In genomic region chr3:194936091-194936490, GRCh38 we compare ENCODE assay signal across 22 cellular contexts.
DNase-seq lines count a peak whose midpoint lies in the region; ATAC-seq, FAIRE-seq and TF ChIP-seq lines count a peak whose summit lies in the region.
"Had no signal": no experiment of that assay in that cellular context is flagged by ENCODE, and none has a peak within 500 bp of the region (broad histone marks: within the 10 kb centered on the region; RNA-seq: fewer than 3 reads in every experiment).

No MANE protein-coding gene starts in this region.

- no peak overlapping the region for H3K9ac ChIP-seq in colonic mucosa (ENCODE audit: low read depth in 2 of 2, low read length in 2 of 2)
- H3K9ac ChIP-seq: BLaER1 treated with 17β-estradiol and CSF1 and Interleukin-3, amounts not matched to agents 10 nM and 100 nM had no signal

- H3K36me3 ChIP-seq in colonic mucosa: no peaks in the 10 kb centered on the region
- H3K36me3 ChIP-seq: BLaER1 treated with 17β-estradiol and CSF1 and Interleukin-3, amounts not matched to agents 10 nM and 100 nM had no signal

- H3K9me3 ChIP-seq in colonic mucosa: no peaks in the 10 kb centered on the region
- H3K9me3 ChIP-seq: Caco-2 had no signal

- no peaks in the 10 kb centered on the region for H3K27me3 ChIP-seq in colonic mucosa
- H3K27me3 ChIP-seq: BLaER1 treated with 17β-estradiol and CSF1 and Interleukin-3, amounts not matched to agents 10 nM and 100 nM had no signal

- no peak for FAIRE-seq in RCC 7860 (lab: Jason Lieb, UNC)
- FAIRE-seq: A204.1, D721Med, G401.6, GM12891, GM19239 had no signal

- H3K36me3 Mint-ChIP-seq in activated T-cell treated with anti-CD3 and anti-CD28 coated beads, Interleukin-2, amount 50 U/mL, for 72 hours (ENCODE audit: insufficient read depth in 2 of 2): peaks cover 0 to 2% of the 10 kb centered on the region in 2 donors
- H3K36me3 Mint-ChIP-seq: CD8-positive, alpha-beta T cell had no signal

- no peak overlapping the region for H3K4me3 ChIP-seq in colonic mucosa
- H3K4me3 ChIP-seq: BLaER1 treated with 17β-estradiol and CSF1 and Interleukin-3, amounts not matched to agents 10 nM and 100 nM had no signal

- H3K27ac ChIP-seq in colonic mucosa: no peak overlapping the region
- H3K27ac ChIP-seq: BLaER1 treated with 17β-estradiol and CSF1 and Interleukin-3, amounts not matched to agents 10 nM and 100 nM had no signal

- no peaks in the 10 kb centered on the region for H3K4me1 ChIP-seq in colonic mucosa
- H3K4me1 ChIP-seq: Caco-2 had no signal

- DNase-seq in RCC 7860 (ENCODE audit: low spot score) (peak; percentile 23), colonic mucosa (peak; percentile 1), islet precursor cell (peak; percentile 23), UCSD-AML1 (lab: John Stamatoyannopoulos, UW; ENCODE audit: unreplicated experiment) (no peak), middle frontal gyrus (ENCODE audit: extremely low spot score, low spot score) (no peak)
- no peak for DNase-seq in activated T-cell treated with anti-CD3 and anti-CD28 coated beads, Interleukin-2, amount 50 U/mL, for 72 hours
- DNase-seq in effector CD4-positive, alpha-beta T cell: no peak
- DNase-seq: 8988T; AML-193; Caco-2; Calu3; CD4-positive, alpha-beta T cell; DMS79 treated with DMSO at 0.1 percent for 48 hours; GF-D8 had no signal

- ATAC-seq in activated T-cell treated with anti-CD3 and anti-CD28 coated beads, Interleukin-2, amount 50 U/mL, for 72 hours (replicated peaks in 1 of 2): no peak
- ATAC-seq: CD8-positive, alpha-beta T cell had no signal

- no peaks in the 10 kb centered on the region for H3K9me3 Mint-ChIP-seq in activated T-cell treated with anti-CD3 and anti-CD28 coated beads, Interleukin-2, amount 50 U/mL, for 72 hours
- H3K9me3 Mint-ChIP-seq: CD4-positive, alpha-beta T cell; CD8-positive, alpha-beta T cell had no signal

- no peaks in the 10 kb centered on the region for H3K4me1 Mint-ChIP-seq in activated T-cell treated with anti-CD3 and anti-CD28 coated beads, Interleukin-2, amount 50 U/mL, for 72 hours (ENCODE audit: low read depth)

- no peak for TF ChIP-seq CTCF in colonic mucosa (IDR thresholded peaks at IDR 0.05)

- intact Hi-C loops in colonic mucosa (cut with DNase I): no loop called here

- peaks cover 11% of the 10 kb centered on the region for H3K27me3 Mint-ChIP-seq in activated T-cell treated with anti-CD3 and anti-CD28 coated beads, Interleukin-2, amount 50 U/mL, for 72 hours (ENCODE audit: low read depth)

- no peak overlapping the region for H3K27ac Mint-ChIP-seq in activated T-cell treated with anti-CD3 and anti-CD28 coated beads, Interleukin-2, amount 50 U/mL, for 72 hours
- H3K27ac Mint-ChIP-seq: B cell; CD4-positive, alpha-beta T cell; CD8-positive, alpha-beta T cell had no signal

- H3K4me3 Mint-ChIP-seq in activated T-cell treated with anti-CD3 and anti-CD28 coated beads, Interleukin-2, amount 50 U/mL, for 72 hours: no peak overlapping the region
- H3K4me3 Mint-ChIP-seq: B cell; CD4-positive, alpha-beta T cell; CD8-positive, alpha-beta T cell had no signal

Comparison
In these comparisons a context has a peak if more than half of its experiments do, and no peak if none do; other contexts are left out.
1. DNase-seq: peak in RCC 7860 (single experiment), colonic mucosa (single experiment) and islet precursor cell (single experiment); none in UCSD-AML1 (single experiment), activated T-cell treated with anti-CD3 and anti-CD28 coated beads, Interleukin-2, amount 50 U/mL, for 72 hours (0 of 2), effector CD4-positive, alpha-beta T cell (single experiment) and middle frontal gyrus (single experiment).